In genomic region chr7:54179321-54180029, GRCh38 we compare ENCODE assay signal across 26 cellular contexts.
DNase-seq lines count a peak whose midpoint lies in the region; ATAC-seq and TF ChIP-seq lines count a peak whose summit lies in the region.
"Had no signal": no experiment of that assay in that cellular context is flagged by ENCODE, and none has a peak within 500 bp of the region (broad histone marks: within the 10 kb centered on the region; RNA-seq: fewer than 3 reads in every experiment).

No MANE protein-coding gene starts in this region.

- H3K4me3 ChIP-seq in fibroblast of the aortic adventitia (ENCODE audit: low read depth, low read length), result no peak overlapping the region
- H3K4me3 ChIP-seq: GM23338, HAP-1, K562 had no signal

- TF ChIP-seq CTCF in RWPE1 (conservative IDR thresholded peaks at IDR 0.05; ENCODE audit: low read depth) (no peak), fibroblast of the aortic adventitia (IDR thresholded peaks at IDR 0.05; ENCODE audit: insufficient read depth, low read length) (no peak)

- POLR2A ChIA-PET in RWPE1 (lab: Yijun Ruan, JAX; ENCODE audit: low non-redundant PET), result no interaction called here

- no peak for ATAC-seq in GM18519 (IDR thresholded peaks at IDR 0.05; ENCODE audit: low FRiP score, unreplicated experiment)
- ATAC-seq in GM18907 (IDR thresholded peaks at IDR 0.05; ENCODE audit: unreplicated experiment), result no peak
- ATAC-seq: GM23338, HepG2, K562 had no signal

- CTCF ChIA-PET in RWPE1 (lab: Yijun Ruan, JAX), result no interaction called here

- DNase-seq in HS-5 (ENCODE audit: low read depth) (peak; percentile 4), RWPE1 (ENCODE audit: low spot score) (peak; percentile 53), fibroblast of the aortic adventitia (ENCODE audit: low read depth) (peak; percentile 0), renal cortical epithelial cell (ENCODE audit: low read depth) (peak; percentile 47)
- no peak for DNase-seq in activated naive CD4-positive, alpha-beta T cell treated with Interleukin-2 at 50 U/mL for 16 hours
- DNase-seq in activated CD4-positive, alpha-beta T cell treated with anti-CD3 and anti-CD28 coated beads, Interleukin-2, amount 50 U/mL, for 4 hours, result no peak
- DNase-seq: BE2C, DMS153, DND-41, Kasumi-1, MV-4-11, NCI-H1105, NCI-H1436 treated with DMSO at 0.1 percent for 48 hours, NCI-H187 treated with DMSO at 0.1 percent for 48 hours, NCI-H2107, NCI-H446, NCI-H524 treated with DMSO at 0.1 percent for 48 hours, NCI-H774, SHP77 had no signal

- no peak overlapping the region for H3K27ac ChIP-seq in RWPE1
- H3K27ac ChIP-seq: HL-60 had no signal

Comparison
In these comparisons a context has a peak if more than half of its experiments do, and no peak if none do; other contexts are left out.
1. DNase-seq: peak in HS-5 (single experiment), RWPE1 (single experiment), fibroblast of the aortic adventitia (single experiment) and renal cortical epithelial cell (single experiment); none in activated naive CD4-positive, alpha-beta T cell treated with Interleukin-2 at 50 U/mL for 16 hours (single experiment) and activated CD4-positive, alpha-beta T cell treated with anti-CD3 and anti-CD28 coated beads, Interleukin-2, amount 50 U/mL, for 4 hours (0 of 2).